8 cellular contexts compared by ENCODE assay signal in the genomic region with DNA sequence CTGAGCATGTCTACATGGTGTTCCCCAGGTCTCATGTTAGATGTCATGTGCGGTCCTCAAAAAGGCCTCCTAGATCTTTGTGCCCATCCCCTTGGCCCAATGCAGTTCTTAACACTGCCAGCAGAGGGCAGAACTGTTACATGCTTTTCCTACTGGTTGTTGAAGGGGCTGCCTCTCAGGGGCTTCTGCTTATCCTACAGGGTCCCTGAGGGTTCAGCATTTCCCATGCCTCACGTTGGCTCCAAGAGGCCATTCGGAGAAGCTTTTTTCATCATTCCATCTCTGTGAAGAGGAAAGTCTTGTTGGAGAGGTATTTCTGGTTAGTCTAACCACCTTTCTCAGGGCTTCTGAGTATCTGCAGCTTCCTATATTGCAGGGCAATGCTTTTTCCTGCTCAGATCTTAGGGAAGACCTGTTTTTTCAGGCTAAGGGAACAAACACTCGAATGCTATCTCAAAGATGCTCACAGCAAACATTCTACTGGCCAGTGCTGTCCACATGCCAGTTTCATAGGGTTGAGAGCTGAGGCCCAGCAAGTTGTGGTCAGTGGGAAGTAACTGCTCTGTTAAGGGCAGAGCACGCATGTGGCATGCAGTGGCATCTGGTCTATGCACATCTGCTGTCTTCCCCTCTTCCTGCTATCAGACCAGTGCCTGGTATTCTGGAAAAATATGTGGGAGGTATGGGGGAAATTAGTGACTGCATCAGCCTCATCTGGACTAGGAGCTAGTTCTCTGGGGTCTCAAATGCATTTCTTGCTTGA. TPM values are rescaled to one million over a fixed set of nuclear protein-coding genes. Genes with fewer than 3 reads are reported as not detected.
DNase-seq lines count a peak whose midpoint lies in the region; ATAC-seq and TF ChIP-seq lines count a peak whose summit lies in the region.

No MANE protein-coding gene starts in this region.

- H3K36me3 Mint-ChIP-seq in activated CD8-positive, alpha-beta T cell treated with anti-CD3 and anti-CD28 coated beads for 36 hours (ENCODE audit: low read depth), result no peaks in the 10 kb centered on the region

- no peaks in the 10 kb centered on the region for H3K27me3 ChIP-seq in KMS-11 (ENCODE audit: insufficient read depth, low read depth)
- no peaks in the 10 kb centered on the region for H3K27me3 ChIP-seq in psoas muscle (ENCODE audit: insufficient read depth in 3 of 3, low read length in 2 of 3)

- 0 out of 2 replicates have a peak overlapping the region, but pooled peaks have one; percentile 14 for H2AFZ ChIP-seq in KMS-11 (ENCODE audit: low read depth)

- WGBS in psoas muscle, 3 donors, result 56 to 59% (median 57%) methylated on average over 5 of the region's 5 CpGs

- CTCF ChIA-PET in activated CD8-positive, alpha-beta T cell treated with anti-CD3 and anti-CD28 coated beads for 36 hours (lab: Charles Lee), result interaction anchor here (0.7 to 2.3 kb wide), 10 partner anchors 8 to 143 kb away, joined by 3 to 23 read pairs (median 4); no protein-coding TSS in a partner anchor

- no peak overlapping the region for H3K4me2 ChIP-seq in KMS-11

- intact Hi-C loops in activated CD8-positive, alpha-beta T cell treated with anti-CD3 and anti-CD28 coated beads for 36 hours (cut with micrococcal nuclease), result loop anchor here (5.0 kb wide), 1 partner anchor 41 kb away; no protein-coding TSS in a partner anchor
- intact Hi-C loops in psoas muscle (cut with DNase I), result no loop called here

- no peaks in the 10 kb centered on the region for H3K79me2 ChIP-seq in KMS-11 (ENCODE audit: insufficient read depth, low read depth)

- no peaks in the 10 kb centered on the region for H3K27me3 Mint-ChIP-seq in activated CD8-positive, alpha-beta T cell treated with anti-CD3 and anti-CD28 coated beads for 36 hours

- peak; percentile 60 for ATAC-seq in GM21529 (IDR thresholded peaks at IDR 0.05; ENCODE audit: unreplicated experiment)
- peak; percentile 53 for ATAC-seq in activated CD8-positive, alpha-beta T cell treated with anti-CD3 and anti-CD28 coated beads for 36 hours
- no peak for ATAC-seq in psoas muscle

- DNase-seq in NCI-H1092 treated with DMSO at 0.1 percent for 48 hours (lab: John Stamatoyannopoulos, UW) (peak; percentile 0), NCI-H1092 (lab: John Stamatoyannopoulos, UW) (no peak), glomerular visceral epithelial cell (ENCODE audit: extremely low spot score) (peak; percentile 52), psoas muscle (peak in 1 of 2 donors; percentile 14), NCI-H1105 (lab: John Stamatoyannopoulos, UW) (no peak)
- DNase-seq in activated CD8-positive, alpha-beta T cell treated with anti-CD3 and anti-CD28 coated beads for 36 hours, result peak; percentile 61

- no peaks in the 10 kb centered on the region for H3K9me3 ChIP-seq in psoas muscle

- no peak overlapping the region for H3K27ac ChIP-seq in KMS-11
- no peak overlapping the region for H3K27ac ChIP-seq in psoas muscle

- H3K9me3 Mint-ChIP-seq in activated CD8-positive, alpha-beta T cell treated with anti-CD3 and anti-CD28 coated beads for 36 hours, result no peaks in the 10 kb centered on the region

- H3K4me3 ChIP-seq in KMS-11 (IDR thresholded peaks at IDR 0.05; ENCODE audit: insufficient read depth, low read depth, low read length) (no peak overlapping the region), psoas muscle (no peak overlapping the region)

- no peak overlapping the region for H3K9ac ChIP-seq in KMS-11

- POLR2A ChIA-PET in activated CD8-positive, alpha-beta T cell treated with anti-CD3 and anti-CD28 coated beads for 36 hours (lab: Charles Lee), result no interaction called here

- H3K4me1 ChIP-seq in KMS-11 (ENCODE audit: low read depth, poor library complexity, severe bottlenecking), result peaks cover 13% of the 10 kb centered on the region
- no peaks in the 10 kb centered on the region for H3K4me1 ChIP-seq in psoas muscle

- H3K4me3 Mint-ChIP-seq in activated CD8-positive, alpha-beta T cell treated with anti-CD3 and anti-CD28 coated beads for 36 hours, result no peak overlapping the region

- TF ChIP-seq CTCF in KMS-11 (conservative IDR thresholded peaks at IDR 0.05; ENCODE audit: low read depth, low read length) (peak; percentile 95), psoas muscle (IDR thresholded peaks at IDR 0.05) (peak; percentile 48)
- TF ChIP-seq CTCF in activated CD8-positive, alpha-beta T cell treated with anti-CD3 and anti-CD28 coated beads for 36 hours (IDR thresholded peaks at IDR 0.05), result peak; percentile 78

- H3K36me3 ChIP-seq in KMS-11 (ENCODE audit: insufficient read depth) (no peaks in the 10 kb centered on the region), psoas muscle (ENCODE audit: insufficient read depth in 1 of 2, low read depth in 1 of 2) (no peaks in the 10 kb centered on the region)

- no peaks in the 10 kb centered on the region for H4K20me1 ChIP-seq in KMS-11 (ENCODE audit: insufficient read depth)

- H3K4me1 Mint-ChIP-seq in activated CD8-positive, alpha-beta T cell treated with anti-CD3 and anti-CD28 coated beads for 36 hours (ENCODE audit: low read depth), result no peaks in the 10 kb centered on the region

- H3K27ac Mint-ChIP-seq in activated CD8-positive, alpha-beta T cell treated with anti-CD3 and anti-CD28 coated beads for 36 hours, result no peak overlapping the region

RNA-seq across cellular contexts. Expression of a gene that starts 31.5 kb away (rescaled TPM):
- not detected for total RNA-seq in activated CD8-positive, alpha-beta T cell treated with anti-CD3 and anti-CD28 coated beads for 36 hours
- total RNA-seq in psoas muscle, result not detected
- polyA plus RNA-seq in psoas muscle, result not detected

Comparison
In these comparisons a context has a peak if more than half of its experiments do, and no peak if none do; other contexts are left out.
1. DNase-seq: peak in NCI-H1092 treated with DMSO at 0.1 percent for 48 hours (single experiment), activated CD8-positive, alpha-beta T cell treated with anti-CD3 and anti-CD28 coated beads for 36 hours (single experiment) and glomerular visceral epithelial cell (single experiment); none in NCI-H1092 (single experiment) and NCI-H1105 (single experiment).
2. ATAC-seq: peak in GM21529 (single experiment) and activated CD8-positive, alpha-beta T cell treated with anti-CD3 and anti-CD28 coated beads for 36 hours (single experiment); none in psoas muscle (0 of 4).
3. Peak in every context shown above with its lines, with median percentiles within 50 percentile points of each other: CTCF ChIP-seq.